ENCODE assay signal across 19 cellular contexts in genomic region chr10:79582096-79582495, GRCh38. TPM values are rescaled to one million over a fixed set of nuclear protein-coding genes. Genes with fewer than 3 reads are reported as not detected.
DNase-seq lines count a peak whose midpoint lies in the region; ATAC-seq and TF ChIP-seq lines count a peak whose summit lies in the region.
"Had no signal": no experiment of that assay in that cellular context is flagged by ENCODE, and none has a peak within 500 bp of the region (broad histone marks: within the 10 kb centered on the region; RNA-seq: fewer than 3 reads in every experiment).

No MANE protein-coding gene starts in this region.

- DNase-seq in NCI-H82 (lab: John Stamatoyannopoulos, UW) (peak; percentile 32), NCI-H82 treated with DMSO at 0.1 percent for 48 hours (lab: John Stamatoyannopoulos, UW; ENCODE audit: unreplicated experiment) (no peak), WERI-Rb-1 (peak; percentile 58), omental fat pad (ENCODE audit: low spot score) (no peak), NCI-H774 (lab: John Stamatoyannopoulos, UW) (no peak)
- no peak for DNase-seq in stimulated activated effector memory CD8-positive, alpha-beta T cell treated with anti-CD3 and anti-CD28 coated beads, Interleukin-12 subunit alpha, Interleukin-12 subunit beta, amount 100 ng/mL, for 72 hours (ENCODE audit: low spot score in 2 of 2)
- DNase-seq: AML-193; Caco-2; CD4-positive, alpha-beta T cell; DMS79; GF-D8; GOT3; H9; KG1 had no signal

- no peak overlapping the region for H3K27ac Mint-ChIP-seq in stimulated activated effector memory CD8-positive, alpha-beta T cell treated with anti-CD3 and anti-CD28 coated beads, Interleukin-12 subunit alpha, Interleukin-12 subunit beta, amount 100 ng/mL, for 72 hours
- H3K27ac Mint-ChIP-seq: CD4-positive, alpha-beta T cell; H9 had no signal

- peak; percentile 8 for ATAC-seq in stimulated activated effector memory CD8-positive, alpha-beta T cell treated with anti-CD3 and anti-CD28 coated beads, Interleukin-12 subunit alpha, Interleukin-12 subunit beta, amount 100 ng/mL, for 72 hours
- no peak for ATAC-seq in omental fat pad (ENCODE audit: low FRiP score)
- ATAC-seq in HG02763 (IDR thresholded peaks at IDR 0.05; ENCODE audit: unreplicated experiment) = no peak

- no peaks in the 10 kb centered on the region for H3K27me3 ChIP-seq in WERI-Rb-1 (ENCODE audit: insufficient read depth, low read depth, severe bottlenecking)

- no peak overlapping the region for H3K27ac ChIP-seq in WERI-Rb-1
- H3K27ac ChIP-seq: 22Rv1, A549, C4-2B had no signal

- H3K4me3 ChIP-seq in WERI-Rb-1 (ENCODE audit: low read depth, low read length) = no peak overlapping the region
- H3K4me3 ChIP-seq: A549 had no signal

- H3K4me1 Mint-ChIP-seq in stimulated activated effector memory CD8-positive, alpha-beta T cell treated with anti-CD3 and anti-CD28 coated beads, Interleukin-12 subunit alpha, Interleukin-12 subunit beta, amount 100 ng/mL, for 72 hours = no peaks in the 10 kb centered on the region

- TF ChIP-seq CTCF in WERI-Rb-1 (IDR thresholded peaks at IDR 0.05; ENCODE audit: low read depth, low read length) (no peak), omental fat pad (IDR thresholded peaks at IDR 0.05) (no peak)

- no peaks in the 10 kb centered on the region for H3K9me3 ChIP-seq in WERI-Rb-1 (ENCODE audit: severe bottlenecking)
- H3K9me3 ChIP-seq: A549, Caco-2 had no signal

- H3K36me3 ChIP-seq in WERI-Rb-1 = no peaks in the 10 kb centered on the region

- H3K4me3 Mint-ChIP-seq in stimulated activated effector memory CD8-positive, alpha-beta T cell treated with anti-CD3 and anti-CD28 coated beads, Interleukin-12 subunit alpha, Interleukin-12 subunit beta, amount 100 ng/mL, for 72 hours = no peak overlapping the region
- H3K4me3 Mint-ChIP-seq: CD4-positive, alpha-beta T cell; H9 had no signal

- H3K9me3 Mint-ChIP-seq in stimulated activated effector memory CD8-positive, alpha-beta T cell treated with anti-CD3 and anti-CD28 coated beads, Interleukin-12 subunit alpha, Interleukin-12 subunit beta, amount 100 ng/mL, for 72 hours = no peaks in the 10 kb centered on the region
- H3K9me3 Mint-ChIP-seq: CD4-positive, alpha-beta T cell had no signal

- no peaks in the 10 kb centered on the region for H3K36me3 Mint-ChIP-seq in stimulated activated effector memory CD8-positive, alpha-beta T cell treated with anti-CD3 and anti-CD28 coated beads, Interleukin-12 subunit alpha, Interleukin-12 subunit beta, amount 100 ng/mL, for 72 hours

RNA-seq across cellular contexts. Expression of gene SFTPA2, which starts 21.9 kb away (rescaled TPM):
- total RNA-seq in omental fat pad = under 1 TPM in 1 of 4 donors, not detected in 3; 0.25 TPM
- total RNA-seq: Caco-2; CD4-positive, alpha-beta T cell; Daoy; H9 had no signal

RNA-seq across cellular contexts. Expression of gene SFTPA1, which starts 28.6 kb away (rescaled TPM):
- total RNA-seq in omental fat pad = not detected
- total RNA-seq: Caco-2; CD4-positive, alpha-beta T cell; Daoy; H9 had no signal

Comparison
In these comparisons a context has a peak if more than half of its experiments do, and no peak if none do; other contexts are left out.
1. DNase-seq: peak in NCI-H82 (single experiment) and WERI-Rb-1 (single experiment); none in NCI-H82 treated with DMSO at 0.1 percent for 48 hours (single experiment), stimulated activated effector memory CD8-positive, alpha-beta T cell treated with anti-CD3 and anti-CD28 coated beads, Interleukin-12 subunit alpha, Interleukin-12 subunit beta, amount 100 ng/mL, for 72 hours (0 of 2), omental fat pad (single experiment) and NCI-H774 (single experiment).